In genomic region chr19:51339687-51340656, GRCh38 we compare ENCODE assay signal across 8 cellular contexts. TPM values are rescaled to one million over a fixed set of nuclear protein-coding genes. Genes with fewer than 3 reads are reported as not detected.
DNase-seq lines count a peak whose midpoint lies in the region; ATAC-seq and TF ChIP-seq lines count a peak whose summit lies in the region.

No MANE protein-coding gene starts in this region.

- DNase-seq in BE2C (peak; percentile 99), GM19238 (ENCODE audit: insufficient read length, low spot score) (peak; percentile 95), SHP77 (lab: John Stamatoyannopoulos, UW) (peak; percentile 84 to 89), fibroblast of the conjunctiva (ENCODE audit: low read depth) (peak; percentile 96)
- DNase-seq in activated effector memory CD4-positive, alpha-beta T cell treated with anti-CD3 and anti-CD28 coated beads, Interleukin-2, amount 50 U/mL, for 16 hours = peak; percentile 95
- peak; percentile 98 for DNase-seq in stimulated activated naive CD8-positive, alpha-beta T cell treated with anti-CD3 and anti-CD28 coated beads, Interleukin-15, Interleukin-2, amounts not matched to agents 100 U/mL and 50 U/mL, for 24 hours

- H3K4me2 ChIP-seq in neural cell (ENCODE audit: low read length) = peak overlapping the region; percentile 7

- H3F3A ChIP-seq in neural cell (ENCODE audit: insufficient read depth, low read length, poor library complexity, severe bottlenecking) = no peaks in the 10 kb centered on the region

- H3K36me3 ChIP-seq in BE2C = no peaks in the 10 kb centered on the region
- no peaks in the 10 kb centered on the region for H3K36me3 ChIP-seq in neural cell (ENCODE audit: insufficient read depth, low read length)

- no peaks in the 10 kb centered on the region for H3K79me2 ChIP-seq in neural cell (replicated peaks; ENCODE audit: insufficient read depth, low read length)

- H4K20me1 ChIP-seq in neural cell (ENCODE audit: insufficient read depth) = no peaks in the 10 kb centered on the region

- H3K27me3 ChIP-seq in BE2C = peaks cover 10% of the 10 kb centered on the region
- peaks cover 5% of the 10 kb centered on the region for H3K27me3 ChIP-seq in neural cell (ENCODE audit: insufficient read depth, low read depth, low read length)

- TF ChIP-seq CTCF in BE2C (IDR thresholded peaks at IDR 0.05; ENCODE audit: low read depth, low read length) (no peak), neural cell (IDR thresholded peaks at IDR 0.05; ENCODE audit: poor library complexity, severe bottlenecking) (peak; percentile 63)

- peak overlapping the region; percentile 8 for H3K27ac ChIP-seq in neural cell (ENCODE audit: low read length)

- H3K9me3 ChIP-seq in BE2C = no peaks in the 10 kb centered on the region
- no peaks in the 10 kb centered on the region for H3K9me3 ChIP-seq in neural cell (ENCODE audit: low read length)

- TF ChIP-seq RAD21 in neural cell (conservative IDR thresholded peaks at IDR 0.05) = peak; percentile 33

- peak; percentile 53 for ATAC-seq in HG03521 (IDR thresholded peaks at IDR 0.05; ENCODE audit: unreplicated experiment)
- peak; percentile 84 for ATAC-seq in stimulated activated naive CD8-positive, alpha-beta T cell treated with anti-CD3 and anti-CD28 coated beads, Interleukin-15, Interleukin-2, amounts not matched to agents 100 U/mL and 50 U/mL, for 24 hours

- H3K9me2 ChIP-seq in neural cell (ENCODE audit: insufficient read depth, low read length) = no peaks in the 10 kb centered on the region

- peak; percentile 51 for TF ChIP-seq EP300 in neural cell (conservative IDR thresholded peaks at IDR 0.05; ENCODE audit: poor library complexity, severe bottlenecking)

- no peak overlapping the region for H2AFZ ChIP-seq in neural cell (ENCODE audit: low read depth, low read length)

- peak overlapping the region; percentile 66 for H3K4me3 ChIP-seq in BE2C (ENCODE audit: low read depth, low read length)
- H3K4me3 ChIP-seq in neural cell (ENCODE audit: low read length) = peak overlapping the region; percentile 72

- no peaks in the 10 kb centered on the region; the same call in 1 of the 2 replicates for H3K4me1 ChIP-seq in BE2C

- peak overlapping the region; percentile 70 for H3K9ac ChIP-seq in neural cell (ENCODE audit: low read length)

TF ChIP-seq in neural cell, 6 proteins besides CTCF, POLR2A, EP300 and RAD21:
- TF ChIP-seq REST (IDR thresholded peaks at IDR 0.05; ENCODE audit: borderline replicate concordance) = no peak
- peak; percentile 51 for TF ChIP-seq MXI1 (conservative IDR thresholded peaks at IDR 0.05; ENCODE audit: poor library complexity, severe bottlenecking)
- TF ChIP-seq TAF1 (IDR thresholded peaks at IDR 0.05; ENCODE audit: low read depth) = peak; percentile 67
- TF ChIP-seq POLR2AphosphoS5 (IDR thresholded peaks at IDR 0.05) = peak; percentile 52
- peak; percentile 60 for TF ChIP-seq SMC3 (conservative IDR thresholded peaks at IDR 0.05; ENCODE audit: poor library complexity)

RNA-seq across cellular contexts. Expression of gene VSIG10L, which starts 2.0 kb away (rescaled TPM):
- 0.45 TPM for polyA plus RNA-seq in BE2C (2012; ENCODE audit: insufficient read depth, insufficient read length, low read depth)
- 1.5 and 2.3 TPM in 2 replicates for polyA plus RNA-seq in neural cell
- 1.4 and 2.4 TPM in 2 replicates for polyA minus RNA-seq in neural cell

RNA-seq across cellular contexts. Expression of gene ETFB, which starts 26.2 kb away (rescaled TPM):
- 101 TPM for polyA plus RNA-seq in BE2C (2012; ENCODE audit: insufficient read depth, insufficient read length, low read depth)
- polyA plus RNA-seq in neural cell = 361 and 383 TPM in 2 replicates
- 179 and 180 TPM in 2 replicates for polyA minus RNA-seq in neural cell

RNA-seq across cellular contexts. Expression of gene IGLON5, which starts 28.5 kb away (rescaled TPM):
- polyA plus RNA-seq in BE2C (2012; ENCODE audit: insufficient read depth, insufficient read length, low read depth) = 20.7 TPM
- 13.5 and 18.3 TPM in 2 replicates for polyA plus RNA-seq in neural cell
- 8.0 and 12.4 TPM in 2 replicates for polyA minus RNA-seq in neural cell

RNA-seq across cellular contexts. Expression of gene CLDND2, which starts 28.8 kb away (rescaled TPM):
- 4.7 TPM for polyA plus RNA-seq in BE2C (2012; ENCODE audit: insufficient read depth, insufficient read length, low read depth)
- not detected in 2 replicates for polyA plus RNA-seq in neural cell
- not detected in 2 replicates for polyA minus RNA-seq in neural cell

RNA-seq across cellular contexts. Expression of gene NKG7, which starts 32.5 kb away (rescaled TPM):
- 0.54 TPM for polyA plus RNA-seq in BE2C (2012; ENCODE audit: insufficient read depth, insufficient read length, low read depth)
- polyA plus RNA-seq in neural cell = not detected in 2 replicates
- polyA minus RNA-seq in neural cell = not detected in 2 replicates

Comparison
In these comparisons a context has a peak if more than half of its experiments do, and no peak if none do; other contexts are left out.
1. Peak in every context shown above with its lines: DNase-seq, ATAC-seq, H3K4me3 ChIP-seq and H3K27ac ChIP-seq.